In genomic region chr1:187044393-187044792, GRCh38 we compare ENCODE assay signal across 9 cellular contexts.
"Had no signal": no experiment of that assay in that cellular context is flagged by ENCODE, and none has a peak within 500 bp of the region (broad histone marks: within the 10 kb centered on the region; RNA-seq: fewer than 3 reads in every experiment).

No MANE protein-coding gene starts in this region.

- H3K9ac ChIP-seq: GM23248 had no signal

- H3K27ac ChIP-seq: GM23248, HL-60 had no signal

- ATAC-seq: HCT116, HepG2 had no signal

- H3K36me3 Mint-ChIP-seq: IgD-negative memory B cell had no signal

- H3K9me3 ChIP-seq: HAP-1 had no signal

- H3K9me3 Mint-ChIP-seq: HFFc6 had no signal

- H3K27ac Mint-ChIP-seq: HFFc6, IgD-negative memory B cell had no signal

- H3K36me3 ChIP-seq: HAP-1 had no signal

- H3K4me1 Mint-ChIP-seq: IgD-negative memory B cell had no signal

- H3K4me3 ChIP-seq: GM23248, HAP-1 had no signal

- H3K27me3 Mint-ChIP-seq: IgD-negative memory B cell had no signal

- DNase-seq: GM23248, GOT3, H7, HFFc6 had no signal

- H2AFZ ChIP-seq: GM23248 had no signal

- H3K4me3 Mint-ChIP-seq: HFFc6, IgD-negative memory B cell had no signal
